In genomic region chr5:6674421-6674820, GRCh38 we compare ENCODE assay signal across 29 cellular contexts. TPM values are rescaled to one million over a fixed set of nuclear protein-coding genes. Genes with fewer than 3 reads are reported as not detected.
DNase-seq lines count a peak whose midpoint lies in the region.
"Had no signal": no experiment of that assay in that cellular context is flagged by ENCODE, and none has a peak within 500 bp of the region (broad histone marks: within the 10 kb centered on the region; RNA-seq: fewer than 3 reads in every experiment).

No MANE protein-coding gene starts in this region.

- CTCF ChIA-PET in activated CD4-positive, alpha-beta T cell treated with anti-CD3 and anti-CD28 coated beads, Interleukin-2, amount 10 ng/mL, durations not matched to agents 7 days and 5 days (lab: Charles Lee), result interaction anchor here (1.1 kb wide), 1 partner anchor 71 kb away, joined by 3 read pairs; no protein-coding TSS in a partner anchor

- H3K36me3 Mint-ChIP-seq in activated CD4-positive, alpha-beta T cell treated with anti-CD3 and anti-CD28 coated beads, Interleukin-2, amount 10 ng/mL, durations not matched to agents 24 days and 14 days (ENCODE audit: low read depth), result peaks cover 18% of the 10 kb centered on the region
- peaks cover 24% of the 10 kb centered on the region for H3K36me3 Mint-ChIP-seq in activated CD4-positive, alpha-beta T cell treated with anti-CD3 and anti-CD28 coated beads, Interleukin-2, amount 10 ng/mL, durations not matched to agents 7 days and 5 days (ENCODE audit: low read depth)

- H3K9me3 Mint-ChIP-seq in activated CD4-positive, alpha-beta T cell treated with anti-CD3 and anti-CD28 coated beads, Interleukin-2, amount 10 ng/mL, durations not matched to agents 24 days and 14 days, result peaks cover 9% of the 10 kb centered on the region
- peaks cover 4% of the 10 kb centered on the region for H3K9me3 Mint-ChIP-seq in activated CD4-positive, alpha-beta T cell treated with anti-CD3 and anti-CD28 coated beads, Interleukin-2, amount 10 ng/mL, durations not matched to agents 7 days and 5 days
- H3K9me3 Mint-ChIP-seq: activated CD4-positive, alpha-beta memory T cell treated with anti-CD3 and anti-CD28 coated beads, Interleukin-2, amount 10 ng/mL, durations not matched to agents 7 days and 5 days had no signal

- POLR2A ChIA-PET in activated CD4-positive, alpha-beta T cell treated with anti-CD3 and anti-CD28 coated beads, Interleukin-2, amount 10 ng/mL, durations not matched to agents 7 days and 5 days (lab: Charles Lee), result no interaction called here

- no peak overlapping the region for H3K27ac Mint-ChIP-seq in activated CD4-positive, alpha-beta T cell treated with anti-CD3 and anti-CD28 coated beads, Interleukin-2, amount 10 ng/mL, durations not matched to agents 24 days and 14 days
- H3K27ac Mint-ChIP-seq in activated CD4-positive, alpha-beta T cell treated with anti-CD3 and anti-CD28 coated beads, Interleukin-2, amount 10 ng/mL, durations not matched to agents 7 days and 5 days, result no peak overlapping the region
- H3K27ac Mint-ChIP-seq: activated CD4-positive, alpha-beta memory T cell treated with anti-CD3 and anti-CD28 coated beads, Interleukin-2, amount 10 ng/mL, durations not matched to agents 7 days and 5 days; activated naive CD8-positive, alpha-beta T cell; mesothelial cell of epicardium; naive thymus-derived CD4-positive, alpha-beta T cell; stimulated activated memory B cell treated with anti-CD40 and anti-IgM and Interleukin-4, amounts not matched to agents 10 μg/mL and 1 μg/mL and 100 μg/mL, for 72 hours had no signal

- H3K4me3 Mint-ChIP-seq in activated CD4-positive, alpha-beta T cell treated with anti-CD3 and anti-CD28 coated beads, Interleukin-2, amount 10 ng/mL, durations not matched to agents 24 days and 14 days, result no peak overlapping the region
- no peak overlapping the region for H3K4me3 Mint-ChIP-seq in activated CD4-positive, alpha-beta T cell treated with anti-CD3 and anti-CD28 coated beads, Interleukin-2, amount 10 ng/mL, durations not matched to agents 7 days and 5 days
- H3K4me3 Mint-ChIP-seq: activated CD4-positive, alpha-beta memory T cell treated with anti-CD3 and anti-CD28 coated beads, Interleukin-2, amount 10 ng/mL, durations not matched to agents 7 days and 5 days; activated naive CD8-positive, alpha-beta T cell; mesothelial cell of epicardium; naive thymus-derived CD4-positive, alpha-beta T cell; stimulated activated memory B cell treated with anti-CD40 and anti-IgM and Interleukin-4, amounts not matched to agents 10 μg/mL and 1 μg/mL and 100 μg/mL, for 72 hours had no signal

- intact Hi-C loops in activated CD4-positive, alpha-beta T cell treated with anti-CD3 and anti-CD28 coated beads, Interleukin-2, amount 10 ng/mL, durations not matched to agents 24 days and 14 days (cut with micrococcal nuclease), result no loop called here

- H3K27me3 Mint-ChIP-seq in activated CD4-positive, alpha-beta T cell treated with anti-CD3 and anti-CD28 coated beads, Interleukin-2, amount 10 ng/mL, durations not matched to agents 24 days and 14 days, result no peaks in the 10 kb centered on the region
- H3K27me3 Mint-ChIP-seq in activated CD4-positive, alpha-beta T cell treated with anti-CD3 and anti-CD28 coated beads, Interleukin-2, amount 10 ng/mL, durations not matched to agents 7 days and 5 days, result no peaks in the 10 kb centered on the region
- H3K27me3 Mint-ChIP-seq: activated CD4-positive, alpha-beta memory T cell treated with anti-CD3 and anti-CD28 coated beads, Interleukin-2, amount 10 ng/mL, durations not matched to agents 7 days and 5 days; activated naive CD8-positive, alpha-beta T cell; stimulated activated memory B cell treated with anti-CD40 and anti-IgM and Interleukin-4, amounts not matched to agents 10 μg/mL and 1 μg/mL and 100 μg/mL, for 72 hours had no signal

- peak; percentile 29 for DNase-seq in activated CD4-positive, alpha-beta T cell treated with anti-CD3 and anti-CD28 coated beads, Interleukin-2, amount 10 ng/mL, durations not matched to agents 24 days and 14 days
- DNase-seq in activated CD4-positive, alpha-beta T cell treated with anti-CD3 and anti-CD28 coated beads, Interleukin-2, amount 10 ng/mL, durations not matched to agents 7 days and 5 days, result no peak
- DNase-seq in NCI-H2107 (lab: John Stamatoyannopoulos, UW), result peak; percentile 92
- peak; percentile 56 for DNase-seq in NCI-H69 (lab: John Stamatoyannopoulos, UW)
- peak; percentile 59 for DNase-seq in myocyte (ENCODE audit: low read depth)
- DNase-seq in UCSD-AML1 (lab: John Stamatoyannopoulos, UW; ENCODE audit: unreplicated experiment), result no peak
- no peak for DNase-seq in superior temporal gyrus (ENCODE audit: extremely low spot score)
- DNase-seq in activated naive CD4-positive, alpha-beta T cell treated with anti-CD3 and anti-CD28 coated beads, Interleukin-2, amount 50 U/mL, for 16 hours, result no peak
- DNase-seq: activated CD4-positive, alpha-beta memory T cell treated with anti-CD3 and anti-CD28 coated beads, Interleukin-2, amount 10 ng/mL, durations not matched to agents 7 days and 5 days; activated CD4-positive, CD25-positive, alpha-beta regulatory T cell; activated CD8-positive, alpha-beta memory T cell treated with anti-CD3 and anti-CD28 coated beads, Interleukin-2, amount 50 U/mL, for 48 hours; colonic mucosa; effector memory CD4-positive, alpha-beta T cell; KG1; MM.1S; naive thymus-derived CD4-positive, alpha-beta T cell; NCI-H1694 treated with DMSO at 0.1 percent for 48 hours; NK-92 treated with Interleukin-12 subunit alpha and Interleukin-12 subunit beta, amount 100 ng/mL, for 24 hours; nucleus accumbens; psoas muscle; Right ventricle myocardium superior; sigmoid colon; stimulated activated CD4-positive, alpha-beta T cell treated with anti-CD3 and anti-CD28 coated beads, Interleukin-4, amount 100 ng/mL, for 4 hours; substantia nigra; SW 1271; upper lobe of right lung had no signal

- H3K4me1 Mint-ChIP-seq in activated CD4-positive, alpha-beta T cell treated with anti-CD3 and anti-CD28 coated beads, Interleukin-2, amount 10 ng/mL, durations not matched to agents 24 days and 14 days, result no peaks in the 10 kb centered on the region
- no peaks in the 10 kb centered on the region for H3K4me1 Mint-ChIP-seq in activated CD4-positive, alpha-beta T cell treated with anti-CD3 and anti-CD28 coated beads, Interleukin-2, amount 10 ng/mL, durations not matched to agents 7 days and 5 days
- H3K4me1 Mint-ChIP-seq: activated CD4-positive, alpha-beta memory T cell treated with anti-CD3 and anti-CD28 coated beads, Interleukin-2, amount 10 ng/mL, durations not matched to agents 7 days and 5 days; mesothelial cell of epicardium; naive thymus-derived CD4-positive, alpha-beta T cell had no signal

RNA-seq across cellular contexts. Expression of gene TENT4A, which starts 38.8 kb away (rescaled TPM):
- 38.8 and 43.4 TPM in 2 replicates for total RNA-seq in activated CD4-positive, alpha-beta T cell treated with anti-CD3 and anti-CD28 coated beads, Interleukin-2, amount 10 ng/mL, durations not matched to agents 24 days and 14 days
- total RNA-seq in activated CD4-positive, alpha-beta T cell treated with anti-CD3 and anti-CD28 coated beads, Interleukin-2, amount 10 ng/mL, durations not matched to agents 7 days and 5 days, result 10 to 100 TPM; 37.4 to 41.9 TPM
- total RNA-seq in myocyte, result 6.7 and 11.1 TPM in 2 replicates
- 16.2 TPM for polyA plus RNA-seq in myocyte (2012)

RNA-seq across cellular contexts. Expression of gene SRD5A1, which starts 41.2 kb away (rescaled TPM):
- total RNA-seq in activated CD4-positive, alpha-beta T cell treated with anti-CD3 and anti-CD28 coated beads, Interleukin-2, amount 10 ng/mL, durations not matched to agents 24 days and 14 days, result 14.8 and 16.6 TPM in 2 replicates
- 10 to 100 TPM; 10.1 to 10.4 TPM for total RNA-seq in activated CD4-positive, alpha-beta T cell treated with anti-CD3 and anti-CD28 coated beads, Interleukin-2, amount 10 ng/mL, durations not matched to agents 7 days and 5 days
- total RNA-seq in myocyte, result 18.7 and 20.4 TPM in 2 replicates
- 15.3 TPM for polyA plus RNA-seq in myocyte (2012)

RNA-seq across cellular contexts. Expression of gene NSUN2, which starts 41.6 kb away (rescaled TPM):
- 138 and 140 TPM in 2 replicates for total RNA-seq in activated CD4-positive, alpha-beta T cell treated with anti-CD3 and anti-CD28 coated beads, Interleukin-2, amount 10 ng/mL, durations not matched to agents 24 days and 14 days
- total RNA-seq in activated CD4-positive, alpha-beta T cell treated with anti-CD3 and anti-CD28 coated beads, Interleukin-2, amount 10 ng/mL, durations not matched to agents 7 days and 5 days, result 10 to 100 TPM; 67.1 to 74.5 TPM
- total RNA-seq in myocyte, result 41.8 and 41.9 TPM in 2 replicates
- polyA plus RNA-seq in myocyte (2012), result 47.6 TPM

Comparison
In these comparisons a context has a peak if more than half of its experiments do, and no peak if none do; other contexts are left out.
1. DNase-seq: peak in activated CD4-positive, alpha-beta T cell treated with anti-CD3 and anti-CD28 coated beads, Interleukin-2, amount 10 ng/mL, durations not matched to agents 24 days and 14 days (single experiment), NCI-H2107 (single experiment), NCI-H69 (single experiment) and myocyte (single experiment); none in activated CD4-positive, alpha-beta T cell treated with anti-CD3 and anti-CD28 coated beads, Interleukin-2, amount 10 ng/mL, durations not matched to agents 7 days and 5 days (single experiment), UCSD-AML1 (single experiment), superior temporal gyrus (single experiment) and activated naive CD4-positive, alpha-beta T cell treated with anti-CD3 and anti-CD28 coated beads, Interleukin-2, amount 50 U/mL, for 16 hours (single experiment).